In genomic region chr1:91680556-91680955, GRCh38 we compare ENCODE assay signal across 16 cellular contexts.
"Had no signal": no experiment of that assay in that cellular context is flagged by ENCODE, and none has a peak within 500 bp of the region (broad histone marks: within the 10 kb centered on the region; RNA-seq: fewer than 3 reads in every experiment).

No MANE protein-coding gene starts in this region.

- H3K27ac ChIP-seq: ascending aorta, left lung, psoas muscle, transverse colon, vagina had no signal

- H3K9me3 Mint-ChIP-seq: activated naive CD4-positive, alpha-beta T cell treated with anti-CD3 and anti-CD28 coated beads, Interleukin-2, amount 50 U/mL, for 24 hours; dendritic cell treated with granulocyte-macrophage colony-stimulating factor and Interleukin-4, amounts not matched to agents 40 ng/mL and 50 ng/mL, for 4 days; stimulated activated naive CD8-positive, alpha-beta T cell treated with anti-CD3 and anti-CD28 coated beads, Interleukin-15, Interleukin-2, amounts not matched to agents 100 ng/mL and 50 ng/mL, for 24 hours had no signal

- H3K36me3 ChIP-seq: left lung, transverse colon had no signal

- H3K27me3 Mint-ChIP-seq: activated naive CD4-positive, alpha-beta T cell treated with anti-CD3 and anti-CD28 coated beads, Interleukin-2, amount 50 U/mL, for 24 hours; dendritic cell treated with granulocyte-macrophage colony-stimulating factor and Interleukin-4, amounts not matched to agents 40 ng/mL and 50 ng/mL, for 4 days; stimulated activated naive CD8-positive, alpha-beta T cell treated with anti-CD3 and anti-CD28 coated beads, Interleukin-15, Interleukin-2, amounts not matched to agents 100 ng/mL and 50 ng/mL, for 24 hours had no signal

- H3K4me1 ChIP-seq: ascending aorta had no signal

- H3K4me3 Mint-ChIP-seq: activated naive CD4-positive, alpha-beta T cell treated with anti-CD3 and anti-CD28 coated beads, Interleukin-2, amount 50 U/mL, for 24 hours; dendritic cell treated with granulocyte-macrophage colony-stimulating factor and Interleukin-4, amounts not matched to agents 40 ng/mL and 50 ng/mL, for 4 days; mesothelial cell of epicardium; stimulated activated naive CD8-positive, alpha-beta T cell treated with anti-CD3 and anti-CD28 coated beads, Interleukin-15, Interleukin-2, amounts not matched to agents 100 ng/mL and 50 ng/mL, for 24 hours had no signal

- H3K9me3 ChIP-seq: ascending aorta, left lung, psoas muscle, transverse colon, vagina had no signal

- H3K36me3 Mint-ChIP-seq: activated naive CD4-positive, alpha-beta T cell treated with anti-CD3 and anti-CD28 coated beads, Interleukin-2, amount 50 U/mL, for 24 hours; mesothelial cell of epicardium had no signal

- H3K27me3 ChIP-seq: ascending aorta, left lung, transverse colon, vagina had no signal

- ATAC-seq: left lung, psoas muscle, right cardiac atrium had no signal

- H3K27ac Mint-ChIP-seq: activated naive CD4-positive, alpha-beta T cell treated with anti-CD3 and anti-CD28 coated beads, Interleukin-2, amount 50 U/mL, for 24 hours; dendritic cell treated with granulocyte-macrophage colony-stimulating factor and Interleukin-4, amounts not matched to agents 40 ng/mL and 50 ng/mL, for 4 days; mesothelial cell of epicardium; stimulated activated naive CD8-positive, alpha-beta T cell treated with anti-CD3 and anti-CD28 coated beads, Interleukin-15, Interleukin-2, amounts not matched to agents 100 ng/mL and 50 ng/mL, for 24 hours had no signal

- DNase-seq: activated CD4-positive, alpha-beta T cell treated with anti-CD3 and anti-CD28 coated beads, Interleukin-2, amount 50 U/mL, for 4 hours; activated CD4-positive, CD25-positive, alpha-beta regulatory T cell treated with anti-CD3 and anti-CD28 coated beads, Interleukin-2, amount 50 U/mL, for 72 hours; activated gamma-delta T cell; effector CD8-positive, alpha-beta T cell; kidney; left lung; psoas muscle; right cardiac atrium; T1000; transverse colon had no signal

- H3K4me3 ChIP-seq: ascending aorta, left lung, psoas muscle, transverse colon, vagina had no signal
